8 cellular contexts compared by ENCODE assay signal in genomic region chr4:25859429-25860148, GRCh38. TPM values are rescaled to one million over a fixed set of nuclear protein-coding genes. Genes with fewer than 3 reads are reported as not detected.
DNase-seq lines count a peak whose midpoint lies in the region; ATAC-seq and TF ChIP-seq lines count a peak whose summit lies in the region.

No MANE protein-coding gene starts in this region.

- H2BK5ac ChIP-seq in H9 (ENCODE audit: insufficient read length, low read length): no peak overlapping the region

- H3K18ac ChIP-seq in H9 (ENCODE audit: insufficient read length, low read depth, low read length): no peak overlapping the region

- no peak overlapping the region for H4K5ac ChIP-seq in H9 (ENCODE audit: insufficient read length, low read depth, low read length)

- ATAC-seq in HG03571 (IDR thresholded peaks at IDR 0.05; ENCODE audit: unreplicated experiment): peak; percentile 51
- ATAC-seq in activated CD8-positive, alpha-beta T cell treated with anti-CD3 and anti-CD28 coated beads, Interleukin-2, amount 10 ng/mL, durations not matched to agents 7 days and 5 days: peak; percentile 57
- peak in 1 of 2 donors; percentile 29 for ATAC-seq in stimulated activated naive B cell treated with anti-CD40 and anti-IgM and Interleukin-4, amounts not matched to agents 10 μg/mL and 1 μg/mL and 100 μg/mL, for 72 hours (replicated peaks)

- DNase-seq in GM19240 (ENCODE audit: insufficient read length, low spot score) (peak; percentile 28), osteocyte (ENCODE audit: extremely low spot score, unreplicated experiment) (no peak), DMS 273 (lab: John Stamatoyannopoulos, UW; ENCODE audit: unreplicated experiment) (no peak), H9 (no peak)
- peak; percentile 70 for DNase-seq in activated CD8-positive, alpha-beta T cell treated with anti-CD3 and anti-CD28 coated beads, Interleukin-2, amount 10 ng/mL, durations not matched to agents 7 days and 5 days
- no peak for DNase-seq in stimulated activated naive B cell treated with anti-CD40 and anti-IgM and Interleukin-4, amounts not matched to agents 10 μg/mL and 1 μg/mL and 100 μg/mL, for 72 hours

- H3K9ac ChIP-seq in H9 (ENCODE audit: extremely low read depth, insufficient read length, low read length): no peak overlapping the region

- H4K91ac ChIP-seq in H9 (ENCODE audit: insufficient read length, low read depth, low read length): no peak overlapping the region

- H2AK5ac ChIP-seq in H9 (ENCODE audit: insufficient read length, low read length): no peak overlapping the region

- no peaks in the 10 kb centered on the region for H3K9me2 ChIP-seq in DOHH2 (replicated peaks; ENCODE audit: control insufficient read depth, low read length)

- CTCF ChIA-PET in activated CD8-positive, alpha-beta T cell treated with anti-CD3 and anti-CD28 coated beads, Interleukin-2, amount 10 ng/mL, durations not matched to agents 7 days and 5 days (lab: Charles Lee): interaction anchor here (0.7 to 1.9 kb wide), 6 partner anchors 10 to 466 kb away, joined by 3 to 6 read pairs (median 4); partner anchors contain the start of gene SMIM20

- no peak overlapping the region for H2BK15ac ChIP-seq in H9 (ENCODE audit: low read depth, low read length)

- no CpG with 5 or more reads among the region's 6 CpGs for WGBS in H9 (ENCODE audit: extremely low coverage, insufficient read length, low lambda C conversion rate)

- POLR2A ChIA-PET in activated CD8-positive, alpha-beta T cell treated with anti-CD3 and anti-CD28 coated beads, Interleukin-2, amount 10 ng/mL, durations not matched to agents 7 days and 5 days (lab: Charles Lee): interaction anchor here (1.0 to 2.3 kb wide), 4 partner anchors 54 to 724 kb away, joined by 3 to 17 read pairs (median 4); partner anchors contain the start of genes SEPSECS, SMIM20 and TBC1D19

- H3K27me3 ChIP-seq in DOHH2 (ENCODE audit: control insufficient read depth, low read length) (no peaks in the 10 kb centered on the region), H9 (ENCODE audit: insufficient read depth, low read length) (no peaks in the 10 kb centered on the region)

- H3K4ac ChIP-seq in H9 (ENCODE audit: low read depth, low read length): no peak overlapping the region

- H3K27ac Mint-ChIP-seq in activated CD8-positive, alpha-beta T cell treated with anti-CD3 and anti-CD28 coated beads, Interleukin-2, amount 10 ng/mL, durations not matched to agents 7 days and 5 days: peak overlapping the region; percentile 98
- H3K27ac Mint-ChIP-seq in stimulated activated naive B cell treated with anti-CD40 and anti-IgM and Interleukin-4, amounts not matched to agents 10 μg/mL and 1 μg/mL and 100 μg/mL, for 72 hours: peak overlapping the region; percentile 5
- H3K27ac Mint-ChIP-seq in osteocyte (ENCODE audit: unreplicated experiment) (no peak overlapping the region), H9 (no peak overlapping the region; a peak in 3 of 7 replicates)

- no peaks in the 10 kb centered on the region for H3K9me3 Mint-ChIP-seq in activated CD8-positive, alpha-beta T cell treated with anti-CD3 and anti-CD28 coated beads, Interleukin-2, amount 10 ng/mL, durations not matched to agents 7 days and 5 days (ENCODE audit: insufficient read depth)
- H3K9me3 Mint-ChIP-seq in stimulated activated naive B cell treated with anti-CD40 and anti-IgM and Interleukin-4, amounts not matched to agents 10 μg/mL and 1 μg/mL and 100 μg/mL, for 72 hours: no peaks in the 10 kb centered on the region
- no peaks in the 10 kb centered on the region for H3K9me3 Mint-ChIP-seq in osteocyte (ENCODE audit: unreplicated experiment)
- peaks cover 0 to 3% of the 10 kb centered on the region in 2 experiments; a peak in 2 of 5 replicates for H3K9me3 Mint-ChIP-seq in H9

- H3K4me2 ChIP-seq in DOHH2 (ENCODE audit: low read length) (peak overlapping the region; percentile 97), H9 (ENCODE audit: insufficient read depth, insufficient read length, low read length) (no peak overlapping the region)

- H2BK20ac ChIP-seq in H9 (ENCODE audit: low read depth, low read length, poor library complexity, severe bottlenecking): no peak overlapping the region

- peak overlapping the region; percentile 92 for H3K27ac ChIP-seq in DOHH2 (ENCODE audit: low read depth, low read length)
- H3K27ac ChIP-seq in H9 (ENCODE audit: insufficient read length, low read depth, low read length): no peak overlapping the region

- H3K79me1 ChIP-seq in H9 (ENCODE audit: insufficient read depth, low read depth, low read length, poor library complexity, severe bottlenecking): no peaks in the 10 kb centered on the region

- TF ChIP-seq CTCF in DOHH2 (IDR thresholded peaks at IDR 0.05; ENCODE audit: low read depth, low read length, poor library complexity, severe bottlenecking): no peak
- no peak for TF ChIP-seq CTCF in osteocyte (IDR thresholded peaks at IDR 0.05)
- no peak for TF ChIP-seq CTCF in H9 (conservative IDR thresholded peaks at IDR 0.05)

- H3K4me1 Mint-ChIP-seq in activated CD8-positive, alpha-beta T cell treated with anti-CD3 and anti-CD28 coated beads, Interleukin-2, amount 10 ng/mL, durations not matched to agents 7 days and 5 days (ENCODE audit: low read depth): peaks cover 75% of the 10 kb centered on the region
- peaks cover 62 to 75% of the 10 kb centered on the region in 2 donors for H3K4me1 Mint-ChIP-seq in stimulated activated naive B cell treated with anti-CD40 and anti-IgM and Interleukin-4, amounts not matched to agents 10 μg/mL and 1 μg/mL and 100 μg/mL, for 72 hours
- H3K4me1 Mint-ChIP-seq in osteocyte (ENCODE audit: unreplicated experiment) (peaks cover 23% of the 10 kb centered on the region), H9 (peaks cover 27 to 34% of the 10 kb centered on the region in 2 experiments)

- no peak overlapping the region for H3K56ac ChIP-seq in H9 (ENCODE audit: insufficient read length, low read depth, low read length)

- no peak overlapping the region for H3K23ac ChIP-seq in H9 (ENCODE audit: insufficient read length, low read depth, low read length)

- peak overlapping the region; percentile 93 for H3K4me3 ChIP-seq in DOHH2 (ENCODE audit: low read length)

- H4K20me1 ChIP-seq in DOHH2 (ENCODE audit: control insufficient read depth, insufficient read depth, low read depth, low read length): peaks cover 31% of the 10 kb centered on the region
- peaks cover 2% of the 10 kb centered on the region for H4K20me1 ChIP-seq in H9 (ENCODE audit: control insufficient read depth, insufficient read depth, insufficient read length)

- H3K36me3 ChIP-seq in DOHH2 (ENCODE audit: control insufficient read depth, low read length): peaks cover 93% of the 10 kb centered on the region

- H3K4me1 ChIP-seq in DOHH2 (ENCODE audit: control insufficient read depth, low read length) (peaks cover 75% of the 10 kb centered on the region), H9 (ENCODE audit: insufficient read depth, low read length) (peaks cover 11% of the 10 kb centered on the region)

- H3K9me3 ChIP-seq in DOHH2 (ENCODE audit: control insufficient read depth, insufficient read depth, low read length) (no peaks in the 10 kb centered on the region), H9 (ENCODE audit: control insufficient read depth, low read depth, low read length) (no peaks in the 10 kb centered on the region)

- no peak overlapping the region for H2BK120ac ChIP-seq in H9 (ENCODE audit: low read depth, low read length, poor library complexity, severe bottlenecking)

- peak overlapping the region; percentile 100 for H3K4me3 Mint-ChIP-seq in activated CD8-positive, alpha-beta T cell treated with anti-CD3 and anti-CD28 coated beads, Interleukin-2, amount 10 ng/mL, durations not matched to agents 7 days and 5 days
- H3K4me3 Mint-ChIP-seq in stimulated activated naive B cell treated with anti-CD40 and anti-IgM and Interleukin-4, amounts not matched to agents 10 μg/mL and 1 μg/mL and 100 μg/mL, for 72 hours: peak overlapping the region; percentile 86 to 98
- H3K4me3 Mint-ChIP-seq in osteocyte (ENCODE audit: unreplicated experiment) (no peak overlapping the region), H9 (no peak overlapping the region)

- peaks cover 31% of the 10 kb centered on the region for H3F3A ChIP-seq in DOHH2 (ENCODE audit: control insufficient read depth, insufficient read depth)

- no peak overlapping the region for H4K8ac ChIP-seq in H9 (replicated peaks; ENCODE audit: insufficient read length, low read depth, low read length)

- peaks cover 43% of the 10 kb centered on the region for H3K36me3 Mint-ChIP-seq in activated CD8-positive, alpha-beta T cell treated with anti-CD3 and anti-CD28 coated beads, Interleukin-2, amount 10 ng/mL, durations not matched to agents 7 days and 5 days (ENCODE audit: low read depth)
- peaks cover 21 to 39% of the 10 kb centered on the region in 2 donors for H3K36me3 Mint-ChIP-seq in stimulated activated naive B cell treated with anti-CD40 and anti-IgM and Interleukin-4, amounts not matched to agents 10 μg/mL and 1 μg/mL and 100 μg/mL, for 72 hours
- H3K36me3 Mint-ChIP-seq in osteocyte (ENCODE audit: unreplicated experiment): peaks cover 4% of the 10 kb centered on the region
- peaks cover 0 to 8% (median 2%) of the 10 kb centered on the region in 3 experiments; a peak in 4 of 7 replicates for H3K36me3 Mint-ChIP-seq in H9 (ENCODE audit: insufficient read depth in 1 of 3, low read depth in 3 of 3)

- H3K79me2 ChIP-seq in DOHH2 (ENCODE audit: control insufficient read depth, low read length) (peaks cover 97% of the 10 kb centered on the region), H9 (ENCODE audit: insufficient read depth, low read length) (peaks cover 5% of the 10 kb centered on the region; the same call in 1 of the 2 replicates)

- no peak overlapping the region for H2BK12ac ChIP-seq in H9 (ENCODE audit: insufficient read length, low read depth, low read length)

- peaks cover 9% of the 10 kb centered on the region for H3K23me2 ChIP-seq in H9 (ENCODE audit: insufficient read length, low read depth, low read length, poor library complexity, severe bottlenecking)

- H3K27me3 Mint-ChIP-seq in activated CD8-positive, alpha-beta T cell treated with anti-CD3 and anti-CD28 coated beads, Interleukin-2, amount 10 ng/mL, durations not matched to agents 7 days and 5 days (ENCODE audit: low read depth): no peaks in the 10 kb centered on the region
- H3K27me3 Mint-ChIP-seq in stimulated activated naive B cell treated with anti-CD40 and anti-IgM and Interleukin-4, amounts not matched to agents 10 μg/mL and 1 μg/mL and 100 μg/mL, for 72 hours: no peaks in the 10 kb centered on the region
- no peaks in the 10 kb centered on the region for H3K27me3 Mint-ChIP-seq in osteocyte (ENCODE audit: unreplicated experiment)
- peaks cover 4% of the 10 kb centered on the region for H3K27me3 Mint-ChIP-seq in H9 (ENCODE audit: low read depth)

- no peak overlapping the region for H3K14ac ChIP-seq in H9 (ENCODE audit: insufficient read depth, low read length)

- H3T11ph ChIP-seq in H9 (ENCODE audit: low read length): no peak overlapping the region

- no peak overlapping the region for H2AFZ ChIP-seq in H9 (ENCODE audit: low read length)

RNA-seq across cellular contexts. Expression of gene SEL1L3, which starts 3.2 kb away (rescaled TPM):
- total RNA-seq in activated CD8-positive, alpha-beta T cell treated with anti-CD3 and anti-CD28 coated beads, Interleukin-2, amount 10 ng/mL, durations not matched to agents 7 days and 5 days: 10 to 100 TPM; 62.3 to 65.5 TPM
- 28.0 and 31.5 TPM in 2 replicates for total RNA-seq in osteocyte
- 44.5 and 48.3 TPM in 2 replicates for total RNA-seq in H9 (2021)

RNA-seq across cellular contexts. Expression of gene SMIM20, which starts 54.4 kb away (rescaled TPM):
- 10 to 100 TPM; 11.1 to 13.9 TPM for total RNA-seq in activated CD8-positive, alpha-beta T cell treated with anti-CD3 and anti-CD28 coated beads, Interleukin-2, amount 10 ng/mL, durations not matched to agents 7 days and 5 days
- total RNA-seq in osteocyte (28.4 and 29.4 TPM in 2 replicates), H9 (2021) (39.7 and 40.2 TPM in 2 replicates)

Comparison
In these comparisons a context has a peak if more than half of its experiments do, and no peak if none do; other contexts are left out.
1. DNase-seq: peak in GM19240 (single experiment) and activated CD8-positive, alpha-beta T cell treated with anti-CD3 and anti-CD28 coated beads, Interleukin-2, amount 10 ng/mL, durations not matched to agents 7 days and 5 days (single experiment); none in stimulated activated naive B cell treated with anti-CD40 and anti-IgM and Interleukin-4, amounts not matched to agents 10 μg/mL and 1 μg/mL and 100 μg/mL, for 72 hours (single experiment), osteocyte (single experiment), DMS 273 (single experiment) and H9 (single experiment).
2. H3K27ac Mint-ChIP-seq: peak in activated CD8-positive, alpha-beta T cell treated with anti-CD3 and anti-CD28 coated beads, Interleukin-2, amount 10 ng/mL, durations not matched to agents 7 days and 5 days (single experiment) and stimulated activated naive B cell treated with anti-CD40 and anti-IgM and Interleukin-4, amounts not matched to agents 10 μg/mL and 1 μg/mL and 100 μg/mL, for 72 hours (single experiment); none in osteocyte (single experiment) and H9 (0 of 3).
3. H3K4me3 Mint-ChIP-seq: peak in activated CD8-positive, alpha-beta T cell treated with anti-CD3 and anti-CD28 coated beads, Interleukin-2, amount 10 ng/mL, durations not matched to agents 7 days and 5 days (single experiment) and stimulated activated naive B cell treated with anti-CD40 and anti-IgM and Interleukin-4, amounts not matched to agents 10 μg/mL and 1 μg/mL and 100 μg/mL, for 72 hours (2 of 2); none in osteocyte (single experiment) and H9 (0 of 2).